In the genomic region with DNA sequence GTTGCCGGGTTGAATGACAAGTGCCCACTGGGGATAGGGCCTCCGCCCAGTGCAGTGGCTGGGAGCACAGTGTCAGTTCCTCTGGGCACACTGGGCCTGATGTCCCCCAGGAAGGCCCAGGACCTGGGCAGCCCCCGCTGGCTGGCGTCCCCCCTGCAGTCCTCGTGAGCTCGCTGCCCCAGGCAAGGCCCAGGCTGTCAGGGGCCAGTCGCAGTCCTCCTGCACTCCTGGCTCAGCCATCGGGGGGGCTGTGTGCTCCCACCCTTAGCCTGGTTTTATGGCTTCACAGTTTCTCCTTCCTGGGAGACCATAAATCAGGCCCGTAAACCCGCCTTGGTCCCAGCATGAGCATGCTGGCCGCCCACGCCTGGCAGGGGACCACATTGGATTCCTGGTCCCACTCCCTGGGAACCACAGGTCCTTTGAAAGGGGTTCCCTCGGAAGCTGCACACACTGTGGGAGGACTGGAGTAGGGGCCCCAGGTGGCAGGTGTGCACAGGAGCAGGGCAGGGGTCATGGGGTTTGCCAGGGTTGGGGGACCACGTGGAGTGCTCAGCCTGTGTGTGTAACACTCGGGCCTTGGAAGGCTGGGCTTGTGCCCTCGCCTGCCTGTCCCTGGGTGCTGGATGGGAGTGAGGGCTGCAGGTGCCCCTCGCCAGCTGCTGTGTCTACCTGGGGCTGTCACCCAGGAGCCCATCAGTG, we compare ENCODE assay signal across 14 cellular contexts.
DNase-seq lines count a peak whose midpoint lies in the region; ATAC-seq, FAIRE-seq and TF ChIP-seq lines count a peak whose summit lies in the region.
"Had no signal": no experiment of that assay in that cellular context is flagged by ENCODE, and none has a peak within 500 bp of the region (broad histone marks: within the 10 kb centered on the region; RNA-seq: fewer than 3 reads in every experiment).

No MANE protein-coding gene starts in this region.

- no peaks in the 10 kb centered on the region for H3K9me3 Mint-ChIP-seq in CD4-positive, alpha-beta memory T cell

- intact Hi-C loops in right lobe of liver (cut with DNase I) (no loop called here), HepG2 (cut with micrococcal nuclease; ENCODE audit: unreplicated experiment) (no loop called here), dorsolateral prefrontal cortex (cut with DNase I) (no loop called here), mucosa of descending colon (cut with DNase I, micrococcal nuclease) (no loop called here), uterus (cut with DNase I; ENCODE audit: low total_unique reads) (no loop called here)
- intact Hi-C loops in CD4-positive, alpha-beta memory T cell (cut with micrococcal nuclease), result no loop called here

- WGBS in right lobe of liver (ENCODE audit: insufficient coverage, low coverage, low lambda C conversion rate, missing lambda C conversion rate), result 60% methylated on average over 1 of the region's 17 CpGs
- WGBS in HepG2 (ENCODE audit: low lambda C conversion rate), result 15% methylated on average over 5 of the region's 17 CpGs

- BruUV-seq in HepG2 (replicated peaks; lab: Mats Ljungman, UMichigan), result no TSS peak

- ATAC-seq in right lobe of liver (no peak), HepG2 (no peak), mucosa of descending colon (no peak), HG03378 (IDR thresholded peaks at IDR 0.05; ENCODE audit: unreplicated experiment) (no peak)

- TF ChIP-seq RAD21 in HepG2 (CRISPR knock-in tag; IDR thresholded peaks at IDR 0.05), result no peak

- no peaks in the 10 kb centered on the region for H3K27me3 Mint-ChIP-seq in CD4-positive, alpha-beta memory T cell

- no peak for TF ChIP-seq POLR2A in right lobe of liver (IDR thresholded peaks at IDR 0.05)
- TF ChIP-seq POLR2A in HepG2 (IDR thresholded peaks at IDR 0.05; ENCODE audit: insufficient read depth in 1 of 2, low read depth in 2 of 2, low read length in 2 of 2), result no peak
- no peak for TF ChIP-seq POLR2A in uterus (IDR thresholded peaks at IDR 0.05)

- no peak overlapping the region for H2AFZ ChIP-seq in HepG2 (ENCODE audit: low read length)

- no peak for TF ChIP-seq EP300 in HepG2 (IDR thresholded peaks at IDR 0.05; ENCODE audit: low read depth in 2 of 2, low read length in 2 of 2)
- TF ChIP-seq EP300 in HepG2 (CRISPR knock-in tag; IDR thresholded peaks at IDR 0.05; ENCODE audit: borderline replicate concordance), result no peak

- FAIRE-seq in HepG2 (lab: Jason Lieb, UNC), result no peak
- FAIRE-seq: H1 had no signal

- H3K9me3 ChIP-seq in right lobe of liver, result no peaks in the 10 kb centered on the region
- no peaks in the 10 kb centered on the region for H3K9me3 ChIP-seq in HepG2 (ENCODE audit: low read length)
- no peaks in the 10 kb centered on the region for H3K9me3 ChIP-seq in mucosa of descending colon
- no peaks in the 10 kb centered on the region for H3K9me3 ChIP-seq in uterus
- no peaks in the 10 kb centered on the region for H3K9me3 ChIP-seq in CD4-positive, alpha-beta memory T cell (ENCODE audit: control insufficient read depth in 1 of 2, low read length in 2 of 2)
- H3K9me3 ChIP-seq: BLaER1 had no signal

- no peaks in the 10 kb centered on the region for H3K4me1 ChIP-seq in right lobe of liver
- H3K4me1 ChIP-seq in HepG2 (ENCODE audit: insufficient read depth, low read length), result no peaks in the 10 kb centered on the region
- H3K4me1 ChIP-seq in mucosa of descending colon (ENCODE audit: low read depth), result no peaks in the 10 kb centered on the region
- no peaks in the 10 kb centered on the region for H3K4me1 ChIP-seq in uterus
- H3K4me1 ChIP-seq in CD4-positive, alpha-beta memory T cell (ENCODE audit: insufficient read depth, low read length), result no peaks in the 10 kb centered on the region

- DNase-seq in right lobe of liver (peak in 2 of 3 donors; percentile 41 to 45), HepG2 (ENCODE audit: low spot score) (no peak), dorsolateral prefrontal cortex (peak in 8 of 10 donors; percentile 1 to 34 (median 9)), mucosa of descending colon (peak in 2 of 3 donors; percentile 1 to 18), uterus (peak; percentile 55 to 62), COLO829 (ENCODE audit: low spot score) (no peak)
- DNase-seq in CD4-positive, alpha-beta memory T cell, result no peak
- DNase-seq: activated gamma-delta T cell; MV-4-11; stimulated activated naive CD4-positive, alpha-beta T cell treated with Interleukin-2 at 50 U/mL for 16 hours had no signal

- no peak overlapping the region for H3K4me2 ChIP-seq in HepG2 (ENCODE audit: low read depth, low read length)
- H3K4me2 ChIP-seq: BLaER1 had no signal

- POLR2A ChIA-PET in HepG2 (lab: Yijun Ruan, JAX), result no interaction called here
- POLR2A ChIA-PET in CD4-positive, alpha-beta memory T cell (lab: Charles Lee; ENCODE audit: partially characterized antibody), result no interaction called here

- no peak overlapping the region for H3K27ac Mint-ChIP-seq in CD4-positive, alpha-beta memory T cell

- H3K4me3 ChIP-seq in right lobe of liver (no peak overlapping the region), HepG2 (replicated peaks in 1 of 3; ENCODE audit: insufficient read depth in 1 of 3, low read depth in 2 of 3, low read length in 3 of 3) (no peak overlapping the region), dorsolateral prefrontal cortex (no peak overlapping the region), mucosa of descending colon (no peak overlapping the region), uterus (no peak overlapping the region)
- no peak overlapping the region for H3K4me3 ChIP-seq in CD4-positive, alpha-beta memory T cell (ENCODE audit: low read length in 2 of 2)
- H3K4me3 ChIP-seq: BLaER1, cardiac muscle cell had no signal

- H3K36me3 Mint-ChIP-seq in CD4-positive, alpha-beta memory T cell, result peaks cover 14 to 23% of the 10 kb centered on the region in 2 donors

- H3K79me2 ChIP-seq in HepG2 (ENCODE audit: insufficient read depth, low read length), result no peaks in the 10 kb centered on the region

- H3K9ac ChIP-seq in HepG2 (ENCODE audit: insufficient read depth, low read depth, low read length), result no peak overlapping the region
- H3K9ac ChIP-seq: BLaER1 had no signal

- no peaks in the 10 kb centered on the region for H3K36me3 ChIP-seq in right lobe of liver
- no peaks in the 10 kb centered on the region for H3K36me3 ChIP-seq in HepG2 (replicated peaks in 1 of 2; ENCODE audit: control insufficient read depth in 1 of 2, insufficient read depth in 2 of 2, low read length in 2 of 2)
- no peaks in the 10 kb centered on the region for H3K36me3 ChIP-seq in mucosa of descending colon (ENCODE audit: low read depth)
- H3K36me3 ChIP-seq in uterus, result no peaks in the 10 kb centered on the region
- H3K36me3 ChIP-seq in CD4-positive, alpha-beta memory T cell (ENCODE audit: insufficient read depth, low read length), result no peaks in the 10 kb centered on the region
- H3K36me3 ChIP-seq: BLaER1, cardiac muscle cell had no signal

- H3K27me3 ChIP-seq in right lobe of liver (no peaks in the 10 kb centered on the region), HepG2 (ENCODE audit: control insufficient read depth in 1 of 2, insufficient read depth in 2 of 2, low read length in 2 of 2) (peaks cover 24 to 89% of the 10 kb centered on the region in 2 experiments), dorsolateral prefrontal cortex (peaks cover 0 to 3% (median 0%) of the 10 kb centered on the region in 45 donors), uterus (no peaks in the 10 kb centered on the region)
- no peaks in the 10 kb centered on the region for H3K27me3 ChIP-seq in CD4-positive, alpha-beta memory T cell (ENCODE audit: insufficient read depth, low read length)
- H3K27me3 ChIP-seq: BLaER1 had no signal

- H3K27ac ChIP-seq in right lobe of liver (no peak overlapping the region), HepG2 (ENCODE audit: extremely low read length, insufficient read depth, low read length) (no peak overlapping the region), dorsolateral prefrontal cortex (no peak overlapping the region), uterus (no peak overlapping the region)
- H3K27ac ChIP-seq in CD4-positive, alpha-beta memory T cell (ENCODE audit: low read depth, low read length), result no peak overlapping the region
- H3K27ac ChIP-seq: BLaER1, cardiac muscle cell had no signal

- CTCF ChIA-PET in HepG2 (lab: Yijun Ruan, JAX; ENCODE audit: low intra/inter-chr PET ratio, low total read pairs), result no interaction called here
- CTCF ChIA-PET in CD4-positive, alpha-beta memory T cell (lab: Charles Lee; ENCODE audit: partially characterized antibody), result no interaction called here

- TF ChIP-seq CTCF in right lobe of liver (IDR thresholded peaks at IDR 0.05) (no peak), HepG2 (CRISPR knock-in tag; IDR thresholded peaks at IDR 0.05) (no peak), dorsolateral prefrontal cortex (IDR thresholded peaks at IDR 0.05 in 54 of 56, conservative IDR thresholded peaks at IDR 0.05 in 2 of 56; ENCODE audit: low read depth in 1 of 56, partially characterized antibody in 56 of 56) (no peak), mucosa of descending colon (IDR thresholded peaks at IDR 0.05) (no peak), uterus (IDR thresholded peaks at IDR 0.05) (no peak)

- in situ Hi-C loops in HepG2 (cut with HindIII; ENCODE audit: extremely low pct_ligation_motif_present, low pct_unique_long_range_greater_than_20kb), result no loop called here

- 0 out of 2 replicates have a peak, but pooled peaks cover 3% of the 10 kb centered on the region for H4K20me1 ChIP-seq in HepG2 (ENCODE audit: insufficient read depth, low read length)
- H4K20me1 ChIP-seq: BLaER1 had no signal

- no peak overlapping the region for H3K4me3 Mint-ChIP-seq in CD4-positive, alpha-beta memory T cell

- no peaks in the 10 kb centered on the region for H3K4me1 Mint-ChIP-seq in CD4-positive, alpha-beta memory T cell

TF ChIP-seq in HepG2, 621 proteins besides CTCF, POLR2A, EP300 and RAD21 (continues in another document):
- TF ChIP-seq SIX1 (CRISPR knock-in tag; IDR thresholded peaks at IDR 0.05; ENCODE audit: borderline replicate concordance) (no peak), SIX4 (CRISPR knock-in tag; IDR thresholded peaks at IDR 0.05) (no peak), RFXAP (CRISPR knock-in tag; IDR thresholded peaks at IDR 0.05; ENCODE audit: borderline replicate concordance) (no peak), KAT7 (CRISPR knock-in tag; IDR thresholded peaks at IDR 0.05; ENCODE audit: borderline replicate concordance) (no peak), YEATS2 (CRISPR knock-in tag; IDR thresholded peaks at IDR 0.05; ENCODE audit: borderline replicate concordance) (no peak), CBX1 (IDR thresholded peaks at IDR 0.05; ENCODE audit: low read depth) (no peak), ZNF546 (CRISPR knock-in tag; conservative IDR thresholded peaks at IDR 0.05) (no peak), SP2 (CRISPR knock-in tag; IDR thresholded peaks at IDR 0.05) (no peak), YY1 (IDR thresholded peaks at IDR 0.05; ENCODE audit: insufficient read depth, insufficient replicate concordance, low read depth, low read length) (no peak), FOXM1 (CRISPR knock-in tag; IDR thresholded peaks at IDR 0.05) (no peak), MXI1 (IDR thresholded peaks at IDR 0.05; ENCODE audit: borderline replicate concordance, low read depth, low read length) (no peak), ZC3H4 (CRISPR knock-in tag; IDR thresholded peaks at IDR 0.05; ENCODE audit: borderline replicate concordance) (no peak), ZNF768 (CRISPR knock-in tag; IDR thresholded peaks at IDR 0.05) (no peak), HNRNPH1 (optimal IDR thresholded peaks at IDR 0.05; ENCODE audit: low read depth, low read length) (no peak)

Comparison
In these comparisons a context has a peak if more than half of its experiments do, and no peak if none do; other contexts are left out.
1. DNase-seq: peak in right lobe of liver (2 of 3), dorsolateral prefrontal cortex (8 of 10), mucosa of descending colon (2 of 3) and uterus (2 of 2); none in HepG2 (single experiment), COLO829 (single experiment) and CD4-positive, alpha-beta memory T cell (0 of 5).